In the genomic region with DNA sequence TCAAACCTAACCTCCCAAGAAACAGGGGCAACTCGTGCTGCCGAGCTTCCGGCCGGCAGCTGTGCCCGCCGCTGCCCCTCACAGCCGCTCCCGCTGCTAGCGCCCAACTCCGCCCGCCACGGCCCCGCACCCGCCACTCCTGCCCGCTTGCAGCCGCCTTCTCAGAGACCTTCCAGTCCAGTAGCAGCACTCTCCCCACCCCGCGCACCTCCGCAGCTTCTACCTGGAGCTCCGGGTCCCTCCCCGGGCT, we compare ENCODE assay signal across 1 cellular context.
TF ChIP-seq lines count a peak whose summit lies in the region.

No MANE protein-coding gene starts in this region.

TF ChIP-seq in HepG2, 621 proteins besides CTCF, POLR2A, EP300 and RAD21 (continued from another document and continues in another):
- TF ChIP-seq ZNF513 (CRISPR knock-in tag; conservative IDR thresholded peaks at IDR 0.05) (no peak), RELA (CRISPR knock-in tag; IDR thresholded peaks at IDR 0.05) (no peak), ZNF782 (CRISPR knock-in tag; IDR thresholded peaks at IDR 0.05; ENCODE audit: borderline replicate concordance) (peak; percentile 91), ZEB1 (IDR thresholded peaks at IDR 0.05; ENCODE audit: insufficient replicate concordance, low read depth) (no peak), EZH2 (conservative IDR thresholded peaks at IDR 0.05; ENCODE audit: low read depth, low read length) (no peak), ZBTB33 (CRISPR knock-in tag; IDR thresholded peaks at IDR 0.05) (no peak), SRF (IDR thresholded peaks at IDR 0.05; ENCODE audit: low read depth, low read length) (no peak), RORA (CRISPR knock-in tag; IDR thresholded peaks at IDR 0.05) (no peak), RAD51 (IDR thresholded peaks at IDR 0.05; ENCODE audit: borderline replicate concordance) (no peak), NR2F6 (IDR thresholded peaks at IDR 0.05) (no peak), NR2F6 (CRISPR knock-in tag; IDR thresholded peaks at IDR 0.05) (no peak), GABPA (IDR thresholded peaks at IDR 0.05; ENCODE audit: low read depth, low read length) (peak; percentile 30; the same call in 1 of the 2 replicates), GABPA (CRISPR knock-in tag; IDR thresholded peaks at IDR 0.05; ENCODE audit: low read depth) (0 out of 2 replicates have a peak, but pooled peaks have one; percentile 48), ZSCAN30 (CRISPR knock-in tag; IDR thresholded peaks at IDR 0.05) (no peak), ZNF616 (CRISPR knock-in tag; IDR thresholded peaks at IDR 0.05; ENCODE audit: low read depth) (0 out of 2 replicates have a peak, but pooled peaks have one; percentile 50), KDM1A (CRISPR knock-in tag; IDR thresholded peaks at IDR 0.05) (no peak), RFX1 (IDR thresholded peaks at IDR 0.05) (no peak), ZNF761 (CRISPR knock-in tag; conservative IDR thresholded peaks at IDR 0.05) (peak; percentile 85; the same call in 1 of the 2 replicates), ZNF598 (CRISPR knock-in tag; IDR thresholded peaks at IDR 0.05; ENCODE audit: borderline replicate concordance) (0 out of 2 replicates have a peak, but pooled peaks have one; percentile 10), RBAK (CRISPR knock-in tag; IDR thresholded peaks at IDR 0.05) (no peak), ZNF562 (CRISPR knock-in tag; IDR thresholded peaks at IDR 0.05; ENCODE audit: borderline replicate concordance) (no peak), ZSCAN29 (CRISPR knock-in tag; conservative IDR thresholded peaks at IDR 0.05) (no peak), ZNF570 (CRISPR knock-in tag; IDR thresholded peaks at IDR 0.05; ENCODE audit: borderline replicate concordance) (no peak), THAP7 (CRISPR knock-in tag; IDR thresholded peaks at IDR 0.05) (0 out of 2 replicates have a peak, but pooled peaks have one; percentile 46), PCBP2 (optimal IDR thresholded peaks at IDR 0.05; ENCODE audit: low read depth, low read length, poor library complexity, severe bottlenecking) (no peak), MTF1 (CRISPR knock-in tag; IDR thresholded peaks at IDR 0.05) (peak; percentile 74; the same call in 1 of the 2 replicates), ZNF850 (CRISPR knock-in tag; conservative IDR thresholded peaks at IDR 0.05) (no peak), ZNF33A (CRISPR knock-in tag; IDR thresholded peaks at IDR 0.05; ENCODE audit: borderline replicate concordance) (no peak), ZNF20 (CRISPR knock-in tag; IDR thresholded peaks at IDR 0.05) (no peak), TMF1 (CRISPR knock-in tag; IDR thresholded peaks at IDR 0.05; ENCODE audit: low read depth) (peak; percentile 20), KLF13 (CRISPR knock-in tag; IDR thresholded peaks at IDR 0.05) (no peak; the same call in 1 of the 2 replicates), NCOR1 (IDR thresholded peaks at IDR 0.05; ENCODE audit: borderline replicate concordance, low read length) (no peak), ZBTB7B (CRISPR knock-in tag; IDR thresholded peaks at IDR 0.05) (peak; percentile 39), ZNF569 (CRISPR knock-in tag; IDR thresholded peaks at IDR 0.05; ENCODE audit: borderline replicate concordance) (no peak)
- TF ChIP-seq, protein P1, sequence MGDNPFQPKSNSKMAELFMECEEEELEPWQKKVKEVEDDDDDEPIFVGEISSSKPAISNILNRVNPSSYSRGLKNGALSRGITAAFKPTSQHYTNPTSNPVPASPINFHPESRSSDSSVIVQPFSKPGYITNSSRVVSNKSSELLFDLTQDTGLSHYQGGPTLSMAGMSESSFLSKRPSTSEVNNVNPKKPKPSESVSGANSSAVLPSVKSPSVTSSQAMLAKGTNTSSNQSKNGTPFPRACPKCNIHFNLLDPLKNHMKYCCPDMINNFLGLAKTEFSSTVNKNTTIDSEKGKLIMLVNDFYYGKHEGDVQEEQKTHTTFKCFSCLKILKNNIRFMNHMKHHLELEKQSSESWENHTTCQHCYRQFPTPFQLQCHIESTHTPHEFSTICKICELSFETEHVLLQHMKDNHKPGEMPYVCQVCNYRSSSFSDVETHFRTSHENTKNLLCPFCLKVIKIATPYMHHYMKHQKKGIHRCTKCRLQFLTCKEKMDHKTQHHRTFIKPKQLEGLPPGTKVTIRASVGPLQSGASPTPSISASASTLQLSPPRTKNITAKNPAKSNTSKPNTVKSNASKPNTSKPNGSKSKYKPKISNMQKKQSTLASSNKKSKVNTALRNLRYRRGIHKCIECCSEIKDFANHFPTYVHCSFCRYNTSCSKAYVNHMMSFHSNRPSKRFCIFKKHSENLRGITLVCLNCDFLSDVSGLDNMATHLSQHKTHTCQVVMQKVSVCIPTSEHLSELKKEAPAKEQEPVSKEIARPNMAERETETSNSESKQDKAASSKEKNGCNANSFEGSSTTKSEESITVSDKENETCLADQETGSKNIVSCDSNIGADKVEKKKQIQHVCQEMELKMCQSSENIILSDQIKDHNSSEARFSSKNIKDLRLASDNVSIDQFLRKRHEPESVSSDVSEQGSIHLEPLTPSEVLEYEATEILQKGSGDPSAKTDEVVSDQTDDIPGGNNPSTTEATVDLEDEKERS (CRISPR knock-in tag; IDR thresholded peaks at IDR 0.05), result no peak
- TF ChIP-seq, protein P2, sequence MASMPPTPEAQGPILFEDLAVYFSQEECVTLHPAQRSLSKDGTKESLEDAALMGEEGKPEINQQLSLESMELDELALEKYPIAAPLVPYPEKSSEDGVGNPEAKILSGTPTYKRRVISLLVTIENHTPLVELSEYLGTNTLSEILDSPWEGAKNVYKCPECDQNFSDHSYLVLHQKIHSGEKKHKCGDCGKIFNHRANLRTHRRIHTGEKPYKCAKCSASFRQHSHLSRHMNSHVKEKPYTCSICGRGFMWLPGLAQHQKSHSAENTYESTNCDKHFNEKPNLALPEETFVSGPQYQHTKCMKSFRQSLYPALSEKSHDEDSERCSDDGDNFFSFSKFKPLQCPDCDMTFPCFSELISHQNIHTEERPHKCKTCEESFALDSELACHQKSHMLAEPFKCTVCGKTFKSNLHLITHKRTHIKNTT (CRISPR knock-in tag; IDR thresholded peaks at IDR 0.05), result no peak
- TF ChIP-seq, protein P3, sequence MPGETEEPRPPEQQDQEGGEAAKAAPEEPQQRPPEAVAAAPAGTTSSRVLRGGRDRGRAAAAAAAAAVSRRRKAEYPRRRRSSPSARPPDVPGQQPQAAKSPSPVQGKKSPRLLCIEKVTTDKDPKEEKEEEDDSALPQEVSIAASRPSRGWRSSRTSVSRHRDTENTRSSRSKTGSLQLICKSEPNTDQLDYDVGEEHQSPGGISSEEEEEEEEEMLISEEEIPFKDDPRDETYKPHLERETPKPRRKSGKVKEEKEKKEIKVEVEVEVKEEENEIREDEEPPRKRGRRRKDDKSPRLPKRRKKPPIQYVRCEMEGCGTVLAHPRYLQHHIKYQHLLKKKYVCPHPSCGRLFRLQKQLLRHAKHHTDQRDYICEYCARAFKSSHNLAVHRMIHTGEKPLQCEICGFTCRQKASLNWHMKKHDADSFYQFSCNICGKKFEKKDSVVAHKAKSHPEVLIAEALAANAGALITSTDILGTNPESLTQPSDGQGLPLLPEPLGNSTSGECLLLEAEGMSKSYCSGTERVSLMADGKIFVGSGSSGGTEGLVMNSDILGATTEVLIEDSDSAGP (CRISPR knock-in tag; IDR thresholded peaks at IDR 0.05; ENCODE audit: borderline replicate concordance), result no peak
- TF ChIP-seq, protein P4, sequence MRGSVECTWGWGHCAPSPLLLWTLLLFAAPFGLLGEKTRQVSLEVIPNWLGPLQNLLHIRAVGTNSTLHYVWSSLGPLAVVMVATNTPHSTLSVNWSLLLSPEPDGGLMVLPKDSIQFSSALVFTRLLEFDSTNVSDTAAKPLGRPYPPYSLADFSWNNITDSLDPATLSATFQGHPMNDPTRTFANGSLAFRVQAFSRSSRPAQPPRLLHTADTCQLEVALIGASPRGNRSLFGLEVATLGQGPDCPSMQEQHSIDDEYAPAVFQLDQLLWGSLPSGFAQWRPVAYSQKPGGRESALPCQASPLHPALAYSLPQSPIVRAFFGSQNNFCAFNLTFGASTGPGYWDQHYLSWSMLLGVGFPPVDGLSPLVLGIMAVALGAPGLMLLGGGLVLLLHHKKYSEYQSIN (CRISPR knock-in tag; IDR thresholded peaks at IDR 0.05; ENCODE audit: borderline replicate concordance), result no peak
- TF ChIP-seq, protein P5, sequence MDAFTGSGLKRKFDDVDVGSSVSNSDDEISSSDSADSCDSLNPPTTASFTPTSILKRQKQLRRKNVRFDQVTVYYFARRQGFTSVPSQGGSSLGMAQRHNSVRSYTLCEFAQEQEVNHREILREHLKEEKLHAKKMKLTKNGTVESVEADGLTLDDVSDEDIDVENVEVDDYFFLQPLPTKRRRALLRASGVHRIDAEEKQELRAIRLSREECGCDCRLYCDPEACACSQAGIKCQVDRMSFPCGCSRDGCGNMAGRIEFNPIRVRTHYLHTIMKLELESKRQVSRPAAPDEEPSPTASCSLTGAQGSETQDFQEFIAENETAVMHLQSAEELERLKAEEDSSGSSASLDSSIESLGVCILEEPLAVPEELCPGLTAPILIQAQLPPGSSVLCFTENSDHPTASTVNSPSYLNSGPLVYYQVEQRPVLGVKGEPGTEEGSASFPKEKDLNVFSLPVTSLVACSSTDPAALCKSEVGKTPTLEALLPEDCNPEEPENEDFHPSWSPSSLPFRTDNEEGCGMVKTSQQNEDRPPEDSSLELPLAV (CRISPR knock-in tag; conservative IDR thresholded peaks at IDR 0.05; ENCODE audit: low read depth), result no peak; the same call in 1 of the 2 replicates
- TF ChIP-seq, protein P6, sequence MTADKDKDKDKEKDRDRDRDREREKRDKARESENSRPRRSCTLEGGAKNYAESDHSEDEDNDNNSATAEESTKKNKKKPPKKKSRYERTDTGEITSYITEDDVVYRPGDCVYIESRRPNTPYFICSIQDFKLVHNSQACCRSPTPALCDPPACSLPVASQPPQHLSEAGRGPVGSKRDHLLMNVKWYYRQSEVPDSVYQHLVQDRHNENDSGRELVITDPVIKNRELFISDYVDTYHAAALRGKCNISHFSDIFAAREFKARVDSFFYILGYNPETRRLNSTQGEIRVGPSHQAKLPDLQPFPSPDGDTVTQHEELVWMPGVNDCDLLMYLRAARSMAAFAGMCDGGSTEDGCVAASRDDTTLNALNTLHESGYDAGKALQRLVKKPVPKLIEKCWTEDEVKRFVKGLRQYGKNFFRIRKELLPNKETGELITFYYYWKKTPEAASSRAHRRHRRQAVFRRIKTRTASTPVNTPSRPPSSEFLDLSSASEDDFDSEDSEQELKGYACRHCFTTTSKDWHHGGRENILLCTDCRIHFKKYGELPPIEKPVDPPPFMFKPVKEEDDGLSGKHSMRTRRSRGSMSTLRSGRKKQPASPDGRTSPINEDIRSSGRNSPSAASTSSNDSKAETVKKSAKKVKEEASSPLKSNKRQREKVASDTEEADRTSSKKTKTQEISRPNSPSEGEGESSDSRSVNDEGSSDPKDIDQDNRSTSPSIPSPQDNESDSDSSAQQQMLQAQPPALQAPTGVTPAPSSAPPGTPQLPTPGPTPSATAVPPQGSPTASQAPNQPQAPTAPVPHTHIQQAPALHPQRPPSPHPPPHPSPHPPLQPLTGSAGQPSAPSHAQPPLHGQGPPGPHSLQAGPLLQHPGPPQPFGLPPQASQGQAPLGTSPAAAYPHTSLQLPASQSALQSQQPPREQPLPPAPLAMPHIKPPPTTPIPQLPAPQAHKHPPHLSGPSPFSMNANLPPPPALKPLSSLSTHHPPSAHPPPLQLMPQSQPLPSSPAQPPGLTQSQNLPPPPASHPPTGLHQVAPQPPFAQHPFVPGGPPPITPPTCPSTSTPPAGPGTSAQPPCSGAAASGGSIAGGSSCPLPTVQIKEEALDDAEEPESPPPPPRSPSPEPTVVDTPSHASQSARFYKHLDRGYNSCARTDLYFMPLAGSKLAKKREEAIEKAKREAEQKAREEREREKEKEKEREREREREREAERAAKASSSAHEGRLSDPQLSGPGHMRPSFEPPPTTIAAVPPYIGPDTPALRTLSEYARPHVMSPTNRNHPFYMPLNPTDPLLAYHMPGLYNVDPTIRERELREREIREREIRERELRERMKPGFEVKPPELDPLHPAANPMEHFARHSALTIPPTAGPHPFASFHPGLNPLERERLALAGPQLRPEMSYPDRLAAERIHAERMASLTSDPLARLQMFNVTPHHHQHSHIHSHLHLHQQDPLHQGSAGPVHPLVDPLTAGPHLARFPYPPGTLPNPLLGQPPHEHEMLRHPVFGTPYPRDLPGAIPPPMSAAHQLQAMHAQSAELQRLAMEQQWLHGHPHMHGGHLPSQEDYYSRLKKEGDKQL (CRISPR knock-in tag; IDR thresholded peaks at IDR 0.05; ENCODE audit: low read depth), result no peak
